Comparison of ENCODE assay signal across 32 cellular contexts in the genomic region with DNA sequence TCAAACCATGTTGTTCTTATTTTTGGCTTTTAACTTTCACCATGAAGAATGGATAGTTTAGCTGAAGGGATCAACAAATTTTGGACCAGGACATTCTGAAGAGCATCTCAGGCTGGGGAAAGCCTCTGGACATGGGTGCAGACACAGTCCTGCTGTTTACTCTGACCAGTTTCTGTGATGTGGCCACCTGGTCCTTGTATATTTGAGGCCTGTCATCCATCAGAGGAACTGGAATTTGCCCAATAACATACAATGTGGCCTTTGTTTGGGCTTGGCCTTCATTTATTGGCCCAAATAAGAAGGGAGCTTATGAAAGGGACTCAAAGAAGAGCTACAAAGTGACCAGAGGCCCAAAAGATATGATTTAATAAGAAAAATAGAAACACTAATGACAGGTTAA.
DNase-seq lines count a peak whose midpoint lies in the region; ATAC-seq, FAIRE-seq and TF ChIP-seq lines count a peak whose summit lies in the region.
"Had no signal": no experiment of that assay in that cellular context is flagged by ENCODE, and none has a peak within 500 bp of the region (broad histone marks: within the 10 kb centered on the region; RNA-seq: fewer than 3 reads in every experiment).

No MANE protein-coding gene starts in this region.

- intact Hi-C loops in body of pancreas (cut with DNase I) (no loop called here), left ventricle myocardium superior (cut with micrococcal nuclease) (no loop called here), pancreas (cut with DNase I) (no loop called here), aorta (cut with DNase I) (no loop called here)

- peak overlapping the region; percentile 34 to 73 (median 56) for H3K27ac ChIP-seq in body of pancreas
- peak overlapping the region in 3 of 4 donors; percentile 16 to 50 (median 44) for H3K27ac ChIP-seq in pancreas
- no peak overlapping the region for H3K27ac ChIP-seq in aorta (ENCODE audit: low read depth in 1 of 2, low read length in 2 of 2)
- H3K27ac ChIP-seq: A549, esophagus squamous epithelium, foreskin keratinocyte, neutrophil, psoas muscle, thoracic aorta, uterus had no signal

- no peak for TF ChIP-seq CTCF in body of pancreas (IDR thresholded peaks at IDR 0.05)
- TF ChIP-seq CTCF in pancreas (IDR thresholded peaks at IDR 0.05), result no peak
- TF ChIP-seq CTCF in type B pancreatic cell (conservative IDR thresholded peaks at IDR 0.05), result no peak
- TF ChIP-seq CTCF in BE2C (IDR thresholded peaks at IDR 0.05; ENCODE audit: low read depth, low read length), result no peak

- peaks cover 3% of the 10 kb centered on the region for H3K27me3 Mint-ChIP-seq in type B pancreatic cell
- H3K27me3 Mint-ChIP-seq: activated CD4-positive, alpha-beta memory T cell treated with anti-CD3 and anti-CD28 coated beads for 36 hours had no signal

- no peak overlapping the region for H3K4me3 Mint-ChIP-seq in type B pancreatic cell
- H3K4me3 Mint-ChIP-seq: activated CD4-positive, alpha-beta memory T cell treated with anti-CD3 and anti-CD28 coated beads for 36 hours; activated naive CD8-positive, alpha-beta T cell treated with anti-CD3 and anti-CD28 coated beads, Interleukin-2, amount 50 U/mL, for 24 hours; CD4-positive, alpha-beta memory T cell; HFFc6; stimulated activated naive B cell treated with anti-CD40 and anti-IgM and Interleukin-4, amounts not matched to agents 10 μg/mL and 1 μg/mL and 100 μg/mL, for 72 hours; T-helper 2 cell treated with Interferon-gamma antibody and Interleukin-4, amounts not matched to agents 5 μg/mL and 100 μg/mL, for 36 hours had no signal

- H3K27ac Mint-ChIP-seq in type B pancreatic cell, result no peak overlapping the region
- H3K27ac Mint-ChIP-seq: activated CD4-positive, alpha-beta memory T cell treated with anti-CD3 and anti-CD28 coated beads for 36 hours; activated naive CD8-positive, alpha-beta T cell treated with anti-CD3 and anti-CD28 coated beads, Interleukin-2, amount 50 U/mL, for 24 hours; CD4-positive, alpha-beta memory T cell; HFFc6; stimulated activated naive B cell treated with anti-CD40 and anti-IgM and Interleukin-4, amounts not matched to agents 10 μg/mL and 1 μg/mL and 100 μg/mL, for 72 hours; T-helper 2 cell treated with Interferon-gamma antibody and Interleukin-4, amounts not matched to agents 5 μg/mL and 100 μg/mL, for 36 hours had no signal

- H3K36me3 Mint-ChIP-seq in type B pancreatic cell, result no peaks in the 10 kb centered on the region
- H3K36me3 Mint-ChIP-seq: activated CD4-positive, alpha-beta memory T cell treated with anti-CD3 and anti-CD28 coated beads for 36 hours; CD4-positive, alpha-beta memory T cell; stimulated activated naive B cell treated with anti-CD40 and anti-IgM and Interleukin-4, amounts not matched to agents 10 μg/mL and 1 μg/mL and 100 μg/mL, for 72 hours had no signal

- H3K36me3 ChIP-seq in body of pancreas (replicated peaks in 1 of 2; ENCODE audit: insufficient read depth in 1 of 2, low read depth in 2 of 2) (no peaks in the 10 kb centered on the region), pancreas (no peaks in the 10 kb centered on the region), aorta (ENCODE audit: control insufficient read depth in 1 of 2, insufficient read depth in 2 of 2, low read length in 1 of 2) (no peaks in the 10 kb centered on the region), BE2C (no peaks in the 10 kb centered on the region)
- H3K36me3 ChIP-seq: esophagus squamous epithelium, neutrophil, thoracic aorta, uterus had no signal

- peak; percentile 79 for ATAC-seq in body of pancreas
- peak; percentile 90 for ATAC-seq in left ventricle myocardium superior
- peak; percentile 54 to 86 (median 76) for ATAC-seq in pancreas
- no peak for ATAC-seq in aorta (ENCODE audit: low FRiP score)
- no peak for ATAC-seq in GM18909 (IDR thresholded peaks at IDR 0.05; ENCODE audit: poor library complexity, unreplicated experiment)
- ATAC-seq: A549; activated naive CD8-positive, alpha-beta T cell treated with anti-CD3 and anti-CD28 coated beads, Interleukin-2, amount 50 U/mL, for 24 hours; foreskin keratinocyte; PC-3; psoas muscle; stimulated activated naive B cell treated with anti-CD40 and anti-IgM and Interleukin-4, amounts not matched to agents 10 μg/mL and 1 μg/mL and 100 μg/mL, for 72 hours had no signal

- peaks cover 69% of the 10 kb centered on the region for H3K4me1 ChIP-seq in body of pancreas
- H3K4me1 ChIP-seq in pancreas, result peaks cover 26 to 31% (median 28%) of the 10 kb centered on the region in 3 donors
- H3K4me1 ChIP-seq in aorta (ENCODE audit: control insufficient read depth in 1 of 2, insufficient read depth in 2 of 2, low read length in 2 of 2), result no peaks in the 10 kb centered on the region
- H3K4me1 ChIP-seq in BE2C, result no peaks in the 10 kb centered on the region; the same call in 1 of the 2 replicates
- H3K4me1 ChIP-seq: A549, foreskin keratinocyte, psoas muscle, uterus had no signal

- no peak for TF ChIP-seq POLR2A in body of pancreas (IDR thresholded peaks at IDR 0.05)

- DNase-seq in COLO829 (ENCODE audit: low spot score), result peak; percentile 38
- peak; percentile 26 to 65 (median 40) for DNase-seq in body of pancreas
- DNase-seq in left ventricle myocardium superior, result no peak
- DNase-seq in pancreas, result peak in 2 of 6 donors; percentile 24 to 35
- no peak for DNase-seq in aorta
- DNase-seq in type B pancreatic cell (ENCODE audit: extremely low spot score, unreplicated experiment), result no peak
- DNase-seq in BE2C, result no peak
- DNase-seq: activated CD4-positive, alpha-beta memory T cell treated with anti-CD3 and anti-CD28 coated beads for 36 hours; activated CD4-positive, alpha-beta T cell treated with anti-CD3 and anti-CD28 coated beads for 1 hour; activated naive CD4-positive, alpha-beta T cell; activated naive CD8-positive, alpha-beta T cell treated with anti-CD3 and anti-CD28 coated beads, Interleukin-2, amount 50 U/mL, for 24 hours; CD4-positive, alpha-beta memory T cell; cerebellar nuclear complex; esophagus squamous epithelium; foreskin keratinocyte; HFFc6; mesendoderm; NCI-H1105; NCI-H1930; NCI-H526; NK-92 treated with Interleukin-12 subunit alpha and Interleukin-12 subunit beta, amount 100 ng/mL, for 24 hours; PC-3; psoas muscle; stimulated activated CD4-positive, alpha-beta T cell treated with anti-CD3 and anti-CD28 coated beads, Interleukin-15, amount 100 ng/mL, for 24 hours; stimulated activated naive B cell treated with anti-CD40 and anti-IgM and Interleukin-4, amounts not matched to agents 10 μg/mL and 1 μg/mL and 100 μg/mL, for 72 hours; uterus had no signal

- H3K4me3 ChIP-seq in body of pancreas (no peak overlapping the region), pancreas (no peak overlapping the region), aorta (ENCODE audit: low read length in 2 of 2) (no peak overlapping the region), BE2C (ENCODE audit: low read depth, low read length) (no peak overlapping the region)
- H3K4me3 ChIP-seq: A549, esophagus squamous epithelium, psoas muscle, thoracic aorta, uterus had no signal

- no peaks in the 10 kb centered on the region for H3K9me3 Mint-ChIP-seq in type B pancreatic cell
- H3K9me3 Mint-ChIP-seq: activated CD4-positive, alpha-beta memory T cell treated with anti-CD3 and anti-CD28 coated beads for 36 hours; activated naive CD8-positive, alpha-beta T cell treated with anti-CD3 and anti-CD28 coated beads, Interleukin-2, amount 50 U/mL, for 24 hours; CD4-positive, alpha-beta memory T cell; HFFc6; stimulated activated naive B cell treated with anti-CD40 and anti-IgM and Interleukin-4, amounts not matched to agents 10 μg/mL and 1 μg/mL and 100 μg/mL, for 72 hours; T-helper 2 cell treated with Interferon-gamma antibody and Interleukin-4, amounts not matched to agents 5 μg/mL and 100 μg/mL, for 36 hours had no signal

- no peaks in the 10 kb centered on the region for H3K27me3 ChIP-seq in body of pancreas
- H3K27me3 ChIP-seq in pancreas, result no peaks in the 10 kb centered on the region
- H3K27me3 ChIP-seq in aorta (ENCODE audit: control insufficient read depth in 1 of 2, insufficient read depth in 2 of 2, low read length in 1 of 2), result no peaks in the 10 kb centered on the region
- no peaks in the 10 kb centered on the region for H3K27me3 ChIP-seq in BE2C
- H3K27me3 ChIP-seq: esophagus squamous epithelium, foreskin keratinocyte, neutrophil, uterus had no signal

- H3K9me3 ChIP-seq in body of pancreas (no peaks in the 10 kb centered on the region), pancreas (no peaks in the 10 kb centered on the region), aorta (ENCODE audit: control insufficient read depth, low read length) (no peaks in the 10 kb centered on the region), BE2C (no peaks in the 10 kb centered on the region)
- H3K9me3 ChIP-seq: A549, esophagus squamous epithelium, neutrophil, psoas muscle, thoracic aorta, uterus had no signal

- FAIRE-seq in pancreas (lab: Jason Lieb, UNC), result no peak
- FAIRE-seq: A549, H1 had no signal

- peaks cover 8% of the 10 kb centered on the region for H3K4me1 Mint-ChIP-seq in type B pancreatic cell (ENCODE audit: unreplicated experiment)
- H3K4me1 Mint-ChIP-seq: activated naive CD8-positive, alpha-beta T cell treated with anti-CD3 and anti-CD28 coated beads, Interleukin-2, amount 50 U/mL, for 24 hours; CD4-positive, alpha-beta memory T cell; stimulated activated naive B cell treated with anti-CD40 and anti-IgM and Interleukin-4, amounts not matched to agents 10 μg/mL and 1 μg/mL and 100 μg/mL, for 72 hours had no signal

Comparison
In these comparisons a context has a peak if more than half of its experiments do, and no peak if none do; other contexts are left out.
1. DNase-seq: peak in COLO829 (single experiment) and body of pancreas (4 of 4); none in left ventricle myocardium superior (single experiment), aorta (0 of 2), type B pancreatic cell (single experiment) and BE2C (single experiment).
2. ATAC-seq: peak in body of pancreas (single experiment), left ventricle myocardium superior (single experiment) and pancreas (4 of 4); none in aorta (single experiment) and GM18909 (single experiment).
3. H3K27ac ChIP-seq: peak in body of pancreas (4 of 4) and pancreas (3 of 4); none in aorta (0 of 2).